In genomic region chr2:12502759-12503158, GRCh38 we compare ENCODE assay signal across 10 cellular contexts.
A peak's percentile ranks its signal among the peaks of the same experiment; 100 is the strongest.
DNase-seq lines count a peak whose midpoint lies in the region; ATAC-seq and TF ChIP-seq lines count a peak whose summit lies in the region.
"Had no signal": no experiment of that assay in that cellular context is flagged by ENCODE, and none has a peak within 500 bp of the region (broad histone marks: within the 10 kb centered on the region; RNA-seq: fewer than 3 reads in every experiment).

No MANE protein-coding gene starts in this region.

- intact Hi-C loops in left ventricle myocardium inferior (cut with micrococcal nuclease) (no loop called here), right cardiac atrium (cut with DNase I) (no loop called here)

- no peak for TF ChIP-seq CTCF in left ventricle myocardium inferior (IDR thresholded peaks at IDR 0.05; ENCODE audit: borderline replicate concordance)
- no peak for TF ChIP-seq CTCF in fibroblast of villous mesenchyme (IDR thresholded peaks at IDR 0.05; ENCODE audit: insufficient read depth, low read depth, low read length)

- H3K4me1 ChIP-seq in left ventricle myocardium inferior (peaks cover 27% of the 10 kb centered on the region), right cardiac atrium (ENCODE audit: control insufficient read depth, insufficient read depth, low read length) (no peaks in the 10 kb centered on the region)

- H3K4me3 ChIP-seq in left ventricle myocardium inferior, result no peak overlapping the region
- no peak overlapping the region for H3K4me3 ChIP-seq in right cardiac atrium (ENCODE audit: low read length)
- H3K4me3 ChIP-seq in fibroblast of villous mesenchyme (ENCODE audit: low read depth, low read length), result no peak overlapping the region

- no peaks in the 10 kb centered on the region for H3K36me3 ChIP-seq in left ventricle myocardium inferior

- DNase-seq in left ventricle myocardium inferior, result no peak
- no peak for DNase-seq in right cardiac atrium
- DNase-seq in activated CD4-positive, alpha-beta T cell treated with anti-CD3 and anti-CD28 coated beads, Interleukin-2, amount 10 ng/mL, durations not matched to agents 7 days and 5 days, result peak; percentile 21
- peak; percentile 29 for DNase-seq in fibroblast of villous mesenchyme (ENCODE audit: low read depth)
- no peak for DNase-seq in NCI-H2029 treated with DMSO at 0.1 percent for 48 hours (lab: John Stamatoyannopoulos, UW)
- no peak for DNase-seq in NCI-H524 treated with DMSO at 0.1 percent for 48 hours (lab: John Stamatoyannopoulos, UW)
- DNase-seq: MM.1S, naive B cell had no signal

- H3K27ac ChIP-seq in left ventricle myocardium inferior (replicated peaks) (peak overlapping the region; percentile 86), right cardiac atrium (ENCODE audit: low read length) (no peak overlapping the region)

- H3K27me3 Mint-ChIP-seq in activated CD4-positive, alpha-beta T cell treated with anti-CD3 and anti-CD28 coated beads, Interleukin-2, amount 10 ng/mL, durations not matched to agents 7 days and 5 days, result no peaks in the 10 kb centered on the region

- H3K9me3 Mint-ChIP-seq in activated CD4-positive, alpha-beta T cell treated with anti-CD3 and anti-CD28 coated beads, Interleukin-2, amount 10 ng/mL, durations not matched to agents 7 days and 5 days, result peaks cover 42% of the 10 kb centered on the region

- no peaks in the 10 kb centered on the region for H3K9me3 ChIP-seq in left ventricle myocardium inferior (replicated peaks)
- H3K9me3 ChIP-seq in right cardiac atrium (ENCODE audit: control insufficient read depth, low read length), result no peaks in the 10 kb centered on the region

- WGBS in right cardiac atrium, result 91% methylated on average over 6 of the region's 6 CpGs

- POLR2A ChIA-PET in activated CD4-positive, alpha-beta T cell treated with anti-CD3 and anti-CD28 coated beads, Interleukin-2, amount 10 ng/mL, durations not matched to agents 7 days and 5 days (lab: Charles Lee), result no interaction called here

- H3K4me3 Mint-ChIP-seq in activated CD4-positive, alpha-beta T cell treated with anti-CD3 and anti-CD28 coated beads, Interleukin-2, amount 10 ng/mL, durations not matched to agents 7 days and 5 days, result no peak overlapping the region

- H3K27me3 ChIP-seq in left ventricle myocardium inferior (ENCODE audit: low read depth) (no peaks in the 10 kb centered on the region), right cardiac atrium (ENCODE audit: control insufficient read depth, insufficient read depth) (no peaks in the 10 kb centered on the region)

- CTCF ChIA-PET in activated CD4-positive, alpha-beta T cell treated with anti-CD3 and anti-CD28 coated beads, Interleukin-2, amount 10 ng/mL, durations not matched to agents 7 days and 5 days (lab: Charles Lee), result interaction anchor here (1.2 to 2.5 kb wide), 4 partner anchors 10 to 15 kb away, joined by 3 to 8 read pairs (median 4); no protein-coding TSS in a partner anchor

- H3K36me3 Mint-ChIP-seq in activated CD4-positive, alpha-beta T cell treated with anti-CD3 and anti-CD28 coated beads, Interleukin-2, amount 10 ng/mL, durations not matched to agents 7 days and 5 days (ENCODE audit: low read depth), result peaks cover 70% of the 10 kb centered on the region
- H3K36me3 Mint-ChIP-seq: naive B cell had no signal

- H3K27ac Mint-ChIP-seq in activated CD4-positive, alpha-beta T cell treated with anti-CD3 and anti-CD28 coated beads, Interleukin-2, amount 10 ng/mL, durations not matched to agents 7 days and 5 days, result peak overlapping the region; percentile 93

- ATAC-seq in right cardiac atrium (no peak), GM21619 (IDR thresholded peaks at IDR 0.05; ENCODE audit: unreplicated experiment) (no peak), GM21390 (IDR thresholded peaks at IDR 0.05; ENCODE audit: unreplicated experiment) (no peak)

- peaks cover 99% of the 10 kb centered on the region for H3K4me1 Mint-ChIP-seq in activated CD4-positive, alpha-beta T cell treated with anti-CD3 and anti-CD28 coated beads, Interleukin-2, amount 10 ng/mL, durations not matched to agents 7 days and 5 days

Comparison
In these comparisons a context has a peak if more than half of its experiments do, and no peak if none do; other contexts are left out.
1. DNase-seq: peak in activated CD4-positive, alpha-beta T cell treated with anti-CD3 and anti-CD28 coated beads, Interleukin-2, amount 10 ng/mL, durations not matched to agents 7 days and 5 days (single experiment) and fibroblast of villous mesenchyme (single experiment); none in left ventricle myocardium inferior (single experiment), right cardiac atrium (0 of 3), NCI-H2029 treated with DMSO at 0.1 percent for 48 hours (single experiment) and NCI-H524 treated with DMSO at 0.1 percent for 48 hours (single experiment).